Comparison of ENCODE assay signal across 24 cellular contexts in genomic region chr10:78353636-78354035, GRCh38.
"Had no signal": no experiment of that assay in that cellular context is flagged by ENCODE, and none has a peak within 500 bp of the region (broad histone marks: within the 10 kb centered on the region; RNA-seq: fewer than 3 reads in every experiment).

No MANE protein-coding gene starts in this region.

- H3K4me1 Mint-ChIP-seq: activated T-helper 17 cell treated with anti-CD3 and anti-CD28 coated beads, Interleukin-2, amount 50 U/mL, for 72 hours; central memory CD8-positive, alpha-beta T cell had no signal

- H3K4me3 ChIP-seq: adrenal gland, breast epithelium, hepatocyte, left ventricle myocardium inferior, ovary, prostate gland, spleen, testis had no signal

- ATAC-seq: activated naive CD4-positive, alpha-beta T cell treated with anti-CD3 and anti-CD28 coated beads, Interleukin-2, amount 50 U/mL, for 72 hours; activated T-helper 17 cell treated with anti-CD3 and anti-CD28 coated beads, Interleukin-2, amount 50 U/mL, for 72 hours; naive thymus-derived CD4-positive, alpha-beta T cell; WTC11 had no signal

- H3K27ac ChIP-seq: adrenal gland, breast epithelium, hepatocyte, left ventricle myocardium inferior, ovary, prostate gland, spleen, testis had no signal

- H3K4me1 ChIP-seq: adrenal gland, breast epithelium, prostate gland, spleen, testis had no signal

- H3K9me3 Mint-ChIP-seq: activated naive CD4-positive, alpha-beta T cell treated with anti-CD3 and anti-CD28 coated beads, Interleukin-2, amount 50 U/mL, for 72 hours; activated T-helper 17 cell treated with anti-CD3 and anti-CD28 coated beads, Interleukin-2, amount 50 U/mL, for 72 hours; central memory CD8-positive, alpha-beta T cell; type B pancreatic cell had no signal

- H2AFZ ChIP-seq: hepatocyte had no signal

- H3K4me2 ChIP-seq: hepatocyte had no signal

- H3K79me2 ChIP-seq: hepatocyte had no signal

- FAIRE-seq: astrocyte, colon, frontal cortex had no signal

- H3K36me3 ChIP-seq: adrenal gland, breast epithelium, left ventricle myocardium inferior, ovary, prostate gland, spleen had no signal

- H3K27me3 ChIP-seq: adrenal gland, breast epithelium, hepatocyte, ovary, testis had no signal

- H3K36me3 Mint-ChIP-seq: activated naive CD4-positive, alpha-beta T cell treated with anti-CD3 and anti-CD28 coated beads, Interleukin-2, amount 50 U/mL, for 72 hours; naive thymus-derived CD4-positive, alpha-beta T cell; type B pancreatic cell had no signal

- H3K27ac Mint-ChIP-seq: activated T-helper 17 cell treated with anti-CD3 and anti-CD28 coated beads, Interleukin-2, amount 50 U/mL, for 72 hours; naive thymus-derived CD4-positive, alpha-beta T cell; type B pancreatic cell; WTC11 had no signal

- H3K4me3 Mint-ChIP-seq: activated T-helper 17 cell treated with anti-CD3 and anti-CD28 coated beads, Interleukin-2, amount 50 U/mL, for 72 hours; central memory CD8-positive, alpha-beta T cell; naive thymus-derived CD4-positive, alpha-beta T cell; type B pancreatic cell; WTC11 had no signal

- H3K9me3 ChIP-seq: adrenal gland, breast epithelium, left ventricle myocardium inferior, ovary, prostate gland, spleen, testis had no signal

- DNase-seq: activated T-cell treated with anti-CD3 and anti-CD28 coated beads, Interleukin-2, amount 50 U/mL, for 1 hour; adrenal gland; effector memory CD4-positive, alpha-beta T cell; glutamatergic neuron; kidney glomerular epithelial cell; left ventricle myocardium inferior; naive thymus-derived CD4-positive, alpha-beta T cell; stimulated activated CD4-positive, alpha-beta T cell treated with anti-CD3 and anti-CD28 coated beads, Interleukin-4, amount 100 ng/mL, for 1 hour; stimulated activated naive CD4-positive, alpha-beta T cell; T1000; testis had no signal
